In genomic region chr5:59698774-59699173, GRCh38 we compare ENCODE assay signal across 12 cellular contexts.
"Had no signal": no experiment of that assay in that cellular context is flagged by ENCODE, and none has a peak within 500 bp of the region (broad histone marks: within the 10 kb centered on the region; RNA-seq: fewer than 3 reads in every experiment).

No MANE protein-coding gene starts in this region.

- H3K27me3 ChIP-seq: heart left ventricle, transverse colon had no signal

- H3K9me3 ChIP-seq: heart left ventricle, psoas muscle, transverse colon had no signal

- H3K4me3 ChIP-seq: heart left ventricle, psoas muscle, transverse colon had no signal

- ATAC-seq: heart left ventricle, psoas muscle, sciatic nerve had no signal

- DNase-seq: activated effector memory CD4-positive, alpha-beta T cell treated with Interleukin-2 at 50 U/mL for 16 hours; cortex of kidney; effector memory CD4-positive, alpha-beta T cell; heart left ventricle; mesenchymal stem cell; nephron progenitor cell; psoas muscle; stimulated activated CD4-positive, alpha-beta T cell treated with anti-CD3 and anti-CD28 coated beads, Interleukin-2, amount 100 ng/mL, for 24 hours; stimulated activated naive CD4-positive, alpha-beta T cell; substantia nigra; transverse colon had no signal

- H3K4me1 ChIP-seq: heart left ventricle, psoas muscle had no signal

- H3K27ac ChIP-seq: heart left ventricle, psoas muscle, transverse colon had no signal

- H3K36me3 ChIP-seq: heart left ventricle, transverse colon had no signal
